In the genomic region with DNA sequence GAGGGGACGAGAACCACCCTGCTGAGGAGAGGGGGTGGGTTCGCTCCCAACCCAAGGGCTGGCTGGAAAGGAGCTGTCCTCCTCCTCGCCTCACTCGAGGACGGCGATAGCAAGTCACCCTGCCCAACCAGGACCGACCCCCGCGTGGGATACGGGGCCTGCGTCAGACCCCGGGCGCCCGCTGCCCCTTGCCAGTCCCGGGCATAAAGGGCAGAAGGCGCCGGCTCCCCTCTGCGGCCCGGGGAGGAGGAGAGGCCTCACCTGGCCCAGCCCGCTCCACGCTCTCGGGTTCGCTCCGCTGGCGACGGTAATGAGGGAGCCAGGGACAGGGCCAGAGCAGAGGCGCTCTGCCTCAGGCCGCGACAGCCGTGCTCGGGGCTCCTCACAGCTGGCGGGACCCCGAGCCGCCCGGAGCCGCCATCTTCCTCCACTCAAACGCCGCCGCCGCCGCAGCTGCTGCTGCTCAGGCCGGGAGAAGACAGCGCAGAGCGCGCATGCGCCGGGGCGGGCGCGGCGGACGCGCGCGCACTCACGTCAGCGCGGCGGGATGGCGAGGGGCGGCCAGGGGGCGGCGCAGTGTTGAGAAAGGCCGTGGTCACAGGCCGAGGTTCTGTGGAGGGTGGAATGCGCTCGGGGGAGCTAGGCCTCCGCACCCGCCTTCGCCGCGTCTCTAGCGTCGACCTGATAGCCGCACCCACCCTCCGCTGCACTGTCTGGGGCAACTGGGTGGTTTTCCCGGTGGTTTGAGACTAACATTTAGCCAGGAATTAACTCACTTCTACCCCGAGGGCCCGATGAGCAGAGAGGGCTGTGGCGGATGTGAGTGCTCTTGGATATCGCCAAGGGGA, we compare ENCODE assay signal across 8 cellular contexts. TPM values are rescaled to one million over a fixed set of nuclear protein-coding genes. Genes with fewer than 3 reads are reported as not detected.
DNase-seq lines count a peak whose midpoint lies in the region; ATAC-seq lines count a peak whose summit lies in the region.

A gene (minus strand): TSS at position 487 of the 848 bp plus-strand sequence. CDS start 37,062 bp downstream, outside the sequence.

- H3K4me1 Mint-ChIP-seq in activated CD4-positive, alpha-beta T cell treated with anti-CD3 and anti-CD28 coated beads, Interleukin-2, amount 10 ng/mL, durations not matched to agents 24 days and 14 days = peaks cover 25% of the 10 kb centered on the region

- peak within 1 kb of the TSS; percentile 93 for H3K27ac Mint-ChIP-seq in activated CD4-positive, alpha-beta T cell treated with anti-CD3 and anti-CD28 coated beads, Interleukin-2, amount 10 ng/mL, durations not matched to agents 24 days and 14 days

- peak within 1 kb of the TSS; percentile 90 for H3K4me3 Mint-ChIP-seq in activated CD4-positive, alpha-beta T cell treated with anti-CD3 and anti-CD28 coated beads, Interleukin-2, amount 10 ng/mL, durations not matched to agents 24 days and 14 days

- H3K36me3 Mint-ChIP-seq in activated CD4-positive, alpha-beta T cell treated with anti-CD3 and anti-CD28 coated beads, Interleukin-2, amount 10 ng/mL, durations not matched to agents 24 days and 14 days (ENCODE audit: low read depth) = peaks cover 3% of the 10 kb centered on the region

- H3K9me3 Mint-ChIP-seq in activated CD4-positive, alpha-beta T cell treated with anti-CD3 and anti-CD28 coated beads, Interleukin-2, amount 10 ng/mL, durations not matched to agents 24 days and 14 days = no peaks in the 10 kb centered on the region

- no peaks in the 10 kb centered on the region for H3K27me3 Mint-ChIP-seq in activated CD4-positive, alpha-beta T cell treated with anti-CD3 and anti-CD28 coated beads, Interleukin-2, amount 10 ng/mL, durations not matched to agents 24 days and 14 days

- peak; percentile 26 to 95 (median 85) for DNase-seq in C1 segment of cervical spinal cord (lab: John Stamatoyannopoulos, UW)
- DNase-seq in NCI-H526 treated with DMSO at 0.1 percent for 48 hours (lab: John Stamatoyannopoulos, UW) = peak; percentile 90
- DNase-seq in activated CD4-positive, alpha-beta T cell treated with anti-CD3 and anti-CD28 coated beads, Interleukin-2, amount 10 ng/mL, durations not matched to agents 24 days and 14 days = peak; percentile 99
- DNase-seq in cortex of kidney (lab: John Stamatoyannopoulos, UW) = peak; percentile 29
- DNase-seq in left lobe of liver (ENCODE audit: low spot score) = peak; percentile 94
- DNase-seq in stimulated activated CD4-positive, alpha-beta T cell treated with anti-CD3 and anti-CD28 coated beads, Interleukin-2, amount 100 ng/mL, for 4 hours (ENCODE audit: low read depth) = peak; percentile 86

- intact Hi-C loops in activated CD4-positive, alpha-beta T cell treated with anti-CD3 and anti-CD28 coated beads, Interleukin-2, amount 10 ng/mL, durations not matched to agents 24 days and 14 days (cut with micrococcal nuclease) = loop anchor here (1.0 to 2.0 kb wide), 3 partner anchors 15 to 145 kb away; a partner anchor contains a TSS

- peak; percentile 86 for ATAC-seq in GM19351 (IDR thresholded peaks at IDR 0.05; ENCODE audit: unreplicated experiment)
- peak; percentile 88 for ATAC-seq in HG03520 (IDR thresholded peaks at IDR 0.05; ENCODE audit: unreplicated experiment)
- ATAC-seq in left lobe of liver = peak; percentile 97

RNA-seq across cellular contexts. Expression of the gene that starts here (rescaled TPM):
- 20.4 and 20.8 TPM in 2 replicates for total RNA-seq in activated CD4-positive, alpha-beta T cell treated with anti-CD3 and anti-CD28 coated beads, Interleukin-2, amount 10 ng/mL, durations not matched to agents 24 days and 14 days
- 9.0 TPM for total RNA-seq in left lobe of liver

Comparison
In these comparisons a context has a peak if more than half of its experiments do, and no peak if none do; other contexts are left out.
1. Peak in every context shown above with its lines: DNase-seq and ATAC-seq.
2. DNase-seq: peak in every context shown above with its lines; median percentile 99 in activated CD4-positive, alpha-beta T cell treated with anti-CD3 and anti-CD28 coated beads, Interleukin-2, amount 10 ng/mL, durations not matched to agents 24 days and 14 days; 94 in left lobe of liver; 90 in NCI-H526 treated with DMSO at 0.1 percent for 48 hours; 86 in stimulated activated CD4-positive, alpha-beta T cell treated with anti-CD3 and anti-CD28 coated beads, Interleukin-2, amount 100 ng/mL, for 4 hours; 85 in C1 segment of cervical spinal cord; 29 in cortex of kidney.